9 cellular contexts compared by ENCODE assay signal in genomic region chr1:168321945-168322344, GRCh38. TPM values are rescaled to one million over a fixed set of nuclear protein-coding genes. Genes with fewer than 3 reads are reported as not detected.
DNase-seq lines count a peak whose midpoint lies in the region; ATAC-seq and TF ChIP-seq lines count a peak whose summit lies in the region.
"Had no signal": no experiment of that assay in that cellular context is flagged by ENCODE, and none has a peak within 500 bp of the region (broad histone marks: within the 10 kb centered on the region; RNA-seq: fewer than 3 reads in every experiment).

No MANE protein-coding gene starts in this region.

- H3K79me2 ChIP-seq in GM23338 (replicated peaks; ENCODE audit: insufficient read depth): no peaks in the 10 kb centered on the region

- H3K9me3 ChIP-seq in Panc1 (ENCODE audit: control insufficient read depth, insufficient read depth, low read depth, low read length): no peaks in the 10 kb centered on the region
- no peaks in the 10 kb centered on the region for H3K9me3 ChIP-seq in ovary
- no peaks in the 10 kb centered on the region for H3K9me3 ChIP-seq in HAP-1

- ATAC-seq in GM23338: no peak
- peak; percentile 75 for ATAC-seq in Panc1
- peak; percentile 67 for ATAC-seq in foreskin keratinocyte
- no peak for ATAC-seq in GM19397 (IDR thresholded peaks at IDR 0.05; ENCODE audit: unreplicated experiment)

- peaks cover 11% of the 10 kb centered on the region; the same call in 1 of the 2 replicates for H3K9me2 ChIP-seq in GM23338 (ENCODE audit: insufficient read depth)

- TF ChIP-seq CTCF in GM23338 (conservative IDR thresholded peaks at IDR 0.05; ENCODE audit: low read depth in 2 of 2) (peak; percentile 21 to 37; a peak in 2 of 4 replicates), Panc1 (IDR thresholded peaks at IDR 0.05) (peak; percentile 33; the same call in 1 of the 2 replicates), foreskin keratinocyte (conservative IDR thresholded peaks at IDR 0.05) (peak; percentile 85), ovary (IDR thresholded peaks at IDR 0.05) (no peak)

- H3K9me3 Mint-ChIP-seq in GM23338: peaks cover 6% of the 10 kb centered on the region; the same call in 2 of the 3 replicates
- H3K9me3 Mint-ChIP-seq: T-helper 1 cell treated with Interleukin-12 subunit alpha and Interleukin-12 subunit beta and Interleukin-4 antibody, amounts not matched to agents 30 μg/mL and 1 μg/mL, for 36 hours had no signal

- no peaks in the 10 kb centered on the region for H3K36me3 ChIP-seq in GM23338 (ENCODE audit: insufficient read depth)
- no peaks in the 10 kb centered on the region for H3K36me3 ChIP-seq in Panc1 (ENCODE audit: control insufficient read depth, insufficient read depth, low read length)
- H3K36me3 ChIP-seq in ovary: no peaks in the 10 kb centered on the region
- no peaks in the 10 kb centered on the region for H3K36me3 ChIP-seq in HAP-1 (replicated peaks)

- POLR2A ChIA-PET in Panc1 (lab: Charles Lee): no interaction called here

- no peaks in the 10 kb centered on the region for H3F3A ChIP-seq in GM23338 (replicated peaks; ENCODE audit: low read depth)

- no peak overlapping the region for H3K27ac ChIP-seq in GM23338 (ENCODE audit: low read depth)
- H3K27ac ChIP-seq in Panc1 (ENCODE audit: low read length): no peak overlapping the region
- H3K27ac ChIP-seq in foreskin keratinocyte: no peak overlapping the region
- H3K27ac ChIP-seq in ovary: no peak overlapping the region

- CTCF ChIA-PET in Panc1 (lab: Charles Lee): interaction anchor here (0.6 to 0.9 kb wide), 4 partner anchors 21 to 239 kb away, joined by 3 read pairs; no protein-coding TSS in a partner anchor

- H3K27me3 ChIP-seq in GM23338 (ENCODE audit: insufficient read depth) (no peaks in the 10 kb centered on the region), Panc1 (ENCODE audit: control insufficient read depth, insufficient read depth, low read length) (no peaks in the 10 kb centered on the region), foreskin keratinocyte (no peaks in the 10 kb centered on the region), ovary (no peaks in the 10 kb centered on the region), HAP-1 (ENCODE audit: low read depth) (no peaks in the 10 kb centered on the region)

- no peak for TF ChIP-seq EP300 in ovary (IDR thresholded peaks at IDR 0.05)

- no peaks in the 10 kb centered on the region for H4K20me1 ChIP-seq in GM23338 (replicated peaks; ENCODE audit: insufficient read depth)

- no peak overlapping the region for H2AFZ ChIP-seq in GM23338

- TF ChIP-seq POLR2A in ovary (IDR thresholded peaks at IDR 0.05): no peak

- peak; percentile 23 for DNase-seq in Ammon's horn (ENCODE audit: low spot score)
- DNase-seq in GM23338 (ENCODE audit: low spot score): no peak
- no peak for DNase-seq in Panc1 (ENCODE audit: low read depth, low spot score)
- DNase-seq in foreskin keratinocyte: peak in 1 of 2 donors; percentile 67
- no peak for DNase-seq in ovary
- DNase-seq in HAP-1 (ENCODE audit: low spot score in 2 of 2): no peak
- DNase-seq in GOT3 (lab: John Stamatoyannopoulos, UW): no peak

- H3K36me3 Mint-ChIP-seq in GM23338 (ENCODE audit: low read depth): peaks cover 6% of the 10 kb centered on the region; the same call in 1 of the 3 replicates

- H3K4me1 Mint-ChIP-seq in GM23338: peaks cover 16% of the 10 kb centered on the region

- no peak overlapping the region for H3K27ac Mint-ChIP-seq in GM23338
- H3K27ac Mint-ChIP-seq: T-helper 1 cell treated with Interleukin-12 subunit alpha and Interleukin-12 subunit beta and Interleukin-4 antibody, amounts not matched to agents 30 μg/mL and 1 μg/mL, for 36 hours had no signal

- WGBS in ovary, 3 donors: 34 to 81% (median 64%) methylated on average over 1 of the region's 1 CpG

- H3K4me3 ChIP-seq in GM23338 (no peak overlapping the region), Panc1 (ENCODE audit: low read depth in 2 of 2, low read length in 2 of 2) (no peak overlapping the region), ovary (no peak overlapping the region), HAP-1 (no peak overlapping the region)

- BruUV-seq in Panc1 (replicated peaks; lab: Mats Ljungman, UMichigan): no TSS peak

- H3K4me1 ChIP-seq in GM23338 (ENCODE audit: insufficient read depth): peaks cover 17% of the 10 kb centered on the region; the same call in 1 of the 2 replicates
- no peaks in the 10 kb centered on the region for H3K4me1 ChIP-seq in Panc1 (ENCODE audit: control insufficient read depth, insufficient read depth, low read length)
- H3K4me1 ChIP-seq in foreskin keratinocyte: peaks cover 15% of the 10 kb centered on the region
- H3K4me1 ChIP-seq in ovary (ENCODE audit: insufficient read depth): peaks cover 3% of the 10 kb centered on the region
- H3K4me1 ChIP-seq in HAP-1: no peaks in the 10 kb centered on the region

- no peak overlapping the region for H3K4me3 Mint-ChIP-seq in GM23338
- H3K4me3 Mint-ChIP-seq: T-helper 1 cell treated with Interleukin-12 subunit alpha and Interleukin-12 subunit beta and Interleukin-4 antibody, amounts not matched to agents 30 μg/mL and 1 μg/mL, for 36 hours had no signal

- intact Hi-C loops in Panc1 (cut with micrococcal nuclease; ENCODE audit: unreplicated experiment): no loop called here
- intact Hi-C loops in ovary (cut with DNase I): no loop called here

- no peak overlapping the region for H3K4me2 ChIP-seq in GM23338

- in situ Hi-C loops in Panc1 (cut with HindIII; ENCODE audit: low pct_unique_long_range_greater_than_20kb, low sequenced_read_pairs): no loop called here
- in situ Hi-C loops in HAP-1 (cut with MboI; ENCODE audit: low sequenced_read_pairs): no loop called here

- no peaks in the 10 kb centered on the region for H3K27me3 Mint-ChIP-seq in GM23338 (ENCODE audit: insufficient read depth, low read depth, poor library complexity)

TF ChIP-seq in GM23338, 12 proteins besides CTCF, POLR2A, EP300 and RAD21 (continues in another document):
- TF ChIP-seq ZNF114 (CRISPR knock-in tag; IDR thresholded peaks at IDR 0.05): no peak
- no peak for TF ChIP-seq STAT1 (IDR thresholded peaks at IDR 0.05; ENCODE audit: unreplicated experiment)
- TF ChIP-seq REST (IDR thresholded peaks at IDR 0.05; ENCODE audit: unreplicated experiment): no peak
- no peak for TF ChIP-seq ETS1 (IDR thresholded peaks at IDR 0.05)
- no peak for TF ChIP-seq EZH2phosphoT487 (IDR thresholded peaks at IDR 0.05; ENCODE audit: unreplicated experiment)
- no peak for TF ChIP-seq ZNF331 (CRISPR knock-in tag; IDR thresholded peaks at IDR 0.05; ENCODE audit: low read depth)
- TF ChIP-seq EZH2 (IDR thresholded peaks at IDR 0.05; ENCODE audit: low read depth, unreplicated experiment): no peak
- TF ChIP-seq JUNB (IDR thresholded peaks at IDR 0.05; ENCODE audit: unreplicated experiment): no peak
- TF ChIP-seq NANOG (IDR thresholded peaks at IDR 0.05; ENCODE audit: borderline replicate concordance): no peak

RNA-seq across cellular contexts. Expression of gene TBX19, which starts 41.3 kb away (rescaled TPM):
- 0.82 and 1.1 TPM in 2 replicates for total RNA-seq in GM23338 (2014; rRNA removed; shearing (Covaris generic))
- polyA plus RNA-seq in GM23338 (2016; fragmentation: Nextera tagmentation; extraction: Ambion mirVana) (0.76 and 0.85 TPM in 2 replicates), foreskin keratinocyte (0.35 and 0.37 TPM in 2 replicates), ovary (1 to 10 TPM; 3.7 to 3.9 TPM)
- total RNA-seq in Panc1 (2021; ENCODE audit: unreplicated experiment) (2.2 TPM), foreskin keratinocyte (0.24 and 0.32 TPM in 2 replicates), ovary (1 to 10 TPM in 6 of 7 donors, under 1 TPM in 1; 0.92 to 4.1 (median 3.6) TPM)
- polyA plus RNA-seq in Panc1 (2012; ENCODE audit: insufficient read length): 2.1 TPM

Comparison
In these comparisons a context has a peak if more than half of its experiments do, and no peak if none do; other contexts are left out.
1. ATAC-seq: peak in Panc1 (single experiment) and foreskin keratinocyte (single experiment); none in GM23338 (single experiment) and GM19397 (single experiment).
2. CTCF ChIP-seq: peak in GM23338 (2 of 2), Panc1 (single experiment) and foreskin keratinocyte (single experiment); none in ovary (0 of 3).